12 cellular contexts compared by ENCODE assay signal in genomic region chr16:50371936-50372595, GRCh38. TPM values are rescaled to one million over a fixed set of nuclear protein-coding genes. Genes with fewer than 3 reads are reported as not detected.
DNase-seq lines count a peak whose midpoint lies in the region; ATAC-seq, FAIRE-seq and TF ChIP-seq lines count a peak whose summit lies in the region.
"Had no signal": no experiment of that assay in that cellular context is flagged by ENCODE, and none has a peak within 500 bp of the region (broad histone marks: within the 10 kb centered on the region; RNA-seq: fewer than 3 reads in every experiment).

No MANE protein-coding gene starts in this region.

- CTCF ChIA-PET in activated CD8-positive, alpha-beta memory T cell treated with anti-CD3 and anti-CD28 coated beads, Interleukin-2, amount 10 ng/mL, durations not matched to agents 7 days and 5 days (lab: Charles Lee) = interaction anchor here (1.9 to 5.2 kb wide), 3 partner anchors 17 to 434 kb away, joined by 6 to 40 read pairs (median 6); no protein-coding TSS in a partner anchor

- FAIRE-seq in bronchial epithelial cell (lab: Jason Lieb, UNC) = no peak

- no peaks in the 10 kb centered on the region for H3K36me3 ChIP-seq in bronchial epithelial cell (ENCODE audit: control insufficient read depth, insufficient read depth, low read length)
- H3K36me3 ChIP-seq in left lung = no peaks in the 10 kb centered on the region
- no peaks in the 10 kb centered on the region for H3K36me3 ChIP-seq in tibial artery

- intact Hi-C loops in left lung (cut with DNase I) (loop anchor here in 1 of 2 donors (10.0 kb wide), 1 partner anchor 433 kb away; no protein-coding TSS in a partner anchor), tibial artery (cut with DNase I; ENCODE audit: low total_unique reads) (loop anchor here (5.0 kb wide), 3 partner anchors 175 to 295 kb away; partner anchors contain the start of gene NKD1)

- H3K9me3 ChIP-seq in left lung = no peaks in the 10 kb centered on the region
- H3K9me3 ChIP-seq in tibial artery = no peaks in the 10 kb centered on the region

- H3K27me3 ChIP-seq in bronchial epithelial cell (ENCODE audit: control insufficient read depth, insufficient read depth, low read length) = no peaks in the 10 kb centered on the region
- H3K27me3 ChIP-seq in left lung = no peaks in the 10 kb centered on the region
- H3K27me3 ChIP-seq in tibial artery = no peaks in the 10 kb centered on the region

- H3K27ac ChIP-seq in left lung = no peak overlapping the region
- H3K27ac ChIP-seq in tibial artery = peak overlapping the region; percentile 76 to 80
- H3K27ac ChIP-seq: epithelial cell of prostate had no signal

- no peak overlapping the region for H3K27ac Mint-ChIP-seq in activated CD8-positive, alpha-beta memory T cell treated with anti-CD3 and anti-CD28 coated beads, Interleukin-2, amount 10 ng/mL, durations not matched to agents 7 days and 5 days

- no peak overlapping the region for H3K4me3 Mint-ChIP-seq in activated CD8-positive, alpha-beta memory T cell treated with anti-CD3 and anti-CD28 coated beads, Interleukin-2, amount 10 ng/mL, durations not matched to agents 7 days and 5 days

- no peak for ATAC-seq in activated CD8-positive, alpha-beta memory T cell treated with anti-CD3 and anti-CD28 coated beads, Interleukin-2, amount 10 ng/mL, durations not matched to agents 7 days and 5 days
- ATAC-seq in left lung = peak; percentile 10
- no peak for ATAC-seq in GM21723 (IDR thresholded peaks at IDR 0.05; ENCODE audit: unreplicated experiment)
- no peak for ATAC-seq in GM19397 (IDR thresholded peaks at IDR 0.05; ENCODE audit: unreplicated experiment)

- DNase-seq in activated CD8-positive, alpha-beta memory T cell treated with anti-CD3 and anti-CD28 coated beads, Interleukin-2, amount 50 U/mL, for 48 hours = peak; percentile 47
- DNase-seq in activated CD8-positive, alpha-beta memory T cell treated with anti-CD3 and anti-CD28 coated beads, Interleukin-2, amount 10 ng/mL, durations not matched to agents 7 days and 5 days = no peak
- no peak for DNase-seq in bronchial epithelial cell (ENCODE audit: low read depth)
- no peak for DNase-seq in left lung
- DNase-seq in tibial artery = peak in 1 of 2 donors; percentile 80
- DNase-seq in DMS153 treated with DMSO at 0.1 percent for 48 hours (lab: John Stamatoyannopoulos, UW; ENCODE audit: unreplicated experiment) = no peak
- DNase-seq: activated CD8-positive, alpha-beta memory T cell treated with anti-CD3 and anti-CD28 coated beads for 24 hours; HCEC 1CT; NCI-H1417 treated with DMSO at 0.1 percent for 48 hours had no signal

- peaks cover 16% of the 10 kb centered on the region for H3K4me1 Mint-ChIP-seq in activated CD8-positive, alpha-beta memory T cell treated with anti-CD3 and anti-CD28 coated beads, Interleukin-2, amount 10 ng/mL, durations not matched to agents 7 days and 5 days

- no peaks in the 10 kb centered on the region for H3K9me3 Mint-ChIP-seq in activated CD8-positive, alpha-beta memory T cell treated with anti-CD3 and anti-CD28 coated beads, Interleukin-2, amount 10 ng/mL, durations not matched to agents 7 days and 5 days (ENCODE audit: low read depth)

- peaks cover 1% of the 10 kb centered on the region for H3K36me3 Mint-ChIP-seq in activated CD8-positive, alpha-beta memory T cell treated with anti-CD3 and anti-CD28 coated beads, Interleukin-2, amount 10 ng/mL, durations not matched to agents 7 days and 5 days

- peak; percentile 12 for TF ChIP-seq CTCF in bronchial epithelial cell (IDR thresholded peaks at IDR 0.05; ENCODE audit: insufficient read depth, low read length, severe bottlenecking)
- TF ChIP-seq CTCF in left lung (IDR thresholded peaks at IDR 0.05) = no peak
- peak; percentile 36 to 44 for TF ChIP-seq CTCF in tibial artery (IDR thresholded peaks at IDR 0.05)

- H3K4me3 ChIP-seq in bronchial epithelial cell (ENCODE audit: low read depth, low read length) (no peak overlapping the region), left lung (no peak overlapping the region), tibial artery (no peak overlapping the region)

- H3K4me1 ChIP-seq in left lung (peaks cover 9 to 16% of the 10 kb centered on the region in 2 donors), tibial artery (peaks cover 0 to 37% (median 29%) of the 10 kb centered on the region in 4 donors)

- H3K27me3 Mint-ChIP-seq in activated CD8-positive, alpha-beta memory T cell treated with anti-CD3 and anti-CD28 coated beads, Interleukin-2, amount 10 ng/mL, durations not matched to agents 7 days and 5 days = peaks cover 20% of the 10 kb centered on the region

RNA-seq across cellular contexts. Expression of gene BRD7, which starts 3.3 kb away (rescaled TPM):
- total RNA-seq in activated CD8-positive, alpha-beta memory T cell treated with anti-CD3 and anti-CD28 coated beads, Interleukin-2, amount 10 ng/mL, durations not matched to agents 7 days and 5 days = 100 to 1,000 TPM in 1 of 2 experiments, 10 to 100 TPM in 1; 85.0 to 102 TPM
- total RNA-seq in bronchial epithelial cell (33.2 and 64.4 TPM in 2 replicates), left lung (10 to 100 TPM; 59.8 to 66.8 TPM)

Comparison
In these comparisons a context has a peak if more than half of its experiments do, and no peak if none do; other contexts are left out.
1. CTCF ChIP-seq: peak in bronchial epithelial cell (single experiment) and tibial artery (2 of 2); none in left lung (0 of 2).
2. H3K27ac ChIP-seq: peak in tibial artery (2 of 2); none in left lung (0 of 2).